1 cellular context compared by ENCODE assay signal in genomic region chr22:20573176-20573829, GRCh38.
A peak's percentile ranks its signal among the peaks of the same experiment; 100 is the strongest.
TF ChIP-seq lines count a peak whose summit lies in the region.

No MANE protein-coding gene starts in this region.

TF ChIP-seq in K562, 482 proteins besides CTCF, POLR2A, EP300 and RAD21 (continued from another document):
- TF ChIP-seq CREB1 (IDR thresholded peaks at IDR 0.05) = no peak
- no peak for TF ChIP-seq CREB1 (CRISPR knock-in tag; IDR thresholded peaks at IDR 0.05)
- TF ChIP-seq THRB (CRISPR knock-in tag; conservative IDR thresholded peaks at IDR 0.05) = no peak
- no peak for TF ChIP-seq E2F8 (IDR thresholded peaks at IDR 0.05; ENCODE audit: low read depth, partially characterized antibody)
- no peak for TF ChIP-seq HMG20B (CRISPR knock-in tag; IDR thresholded peaks at IDR 0.05)
- TF ChIP-seq IRF1 (CRISPR knock-in tag; IDR thresholded peaks at IDR 0.05; ENCODE audit: borderline replicate concordance) = no peak
- TF ChIP-seq ZC3H8 (IDR thresholded peaks at IDR 0.05) = no peak
- TF ChIP-seq SFPQ (IDR thresholded peaks at IDR 0.05; ENCODE audit: low read depth, low read length) = no peak
- TF ChIP-seq HES1 (IDR thresholded peaks at IDR 0.05; ENCODE audit: low read depth) = no peak
- no peak for TF ChIP-seq MYNN (IDR thresholded peaks at IDR 0.05)
- no peak for TF ChIP-seq MYNN (CRISPR knock-in tag; IDR thresholded peaks at IDR 0.05)
- 0 out of 2 replicates have a peak, but pooled peaks have one; percentile 34 for TF ChIP-seq DIDO1 (tag; IDR thresholded peaks at IDR 0.05; ENCODE audit: low read depth)
- TF ChIP-seq MCM3 (IDR thresholded peaks at IDR 0.05) = no peak
- peak; percentile 30 for TF ChIP-seq RBBP5 (IDR thresholded peaks at IDR 0.05; ENCODE audit: borderline replicate concordance, insufficient read depth, low read length, poor library complexity, severe bottlenecking)
- TF ChIP-seq ZNF740 (CRISPR knock-in tag; IDR thresholded peaks at IDR 0.05) = no peak
- TF ChIP-seq ZNF740 (tag; IDR thresholded peaks at IDR 0.05) = no peak
- no peak for TF ChIP-seq GTF2F1 (IDR thresholded peaks at IDR 0.05; ENCODE audit: low read depth, low read length)
- TF ChIP-seq ERF (CRISPR knock-in tag; IDR thresholded peaks at IDR 0.05) = no peak
- no peak for TF ChIP-seq PKNOX1 (IDR thresholded peaks at IDR 0.05)
- TF ChIP-seq MED1 (CRISPR knock-in tag; IDR thresholded peaks at IDR 0.05; ENCODE audit: borderline replicate concordance) = peak; percentile 95; the same call in 1 of the 2 replicates
- no peak for TF ChIP-seq ZNF696 (CRISPR knock-in tag; conservative IDR thresholded peaks at IDR 0.05)
- no peak for TF ChIP-seq TCF3 (CRISPR knock-in tag; IDR thresholded peaks at IDR 0.05)
- 0 out of 2 replicates have a peak, but pooled peaks have one; percentile 33 for TF ChIP-seq ID3 (CRISPR knock-in tag; IDR thresholded peaks at IDR 0.05)
- no peak for TF ChIP-seq ID3 (tag; IDR thresholded peaks at IDR 0.05)
- no peak for TF ChIP-seq NFATC3 (IDR thresholded peaks at IDR 0.05)
